ENCODE assay signal across 8 cellular contexts in the genomic region with DNA sequence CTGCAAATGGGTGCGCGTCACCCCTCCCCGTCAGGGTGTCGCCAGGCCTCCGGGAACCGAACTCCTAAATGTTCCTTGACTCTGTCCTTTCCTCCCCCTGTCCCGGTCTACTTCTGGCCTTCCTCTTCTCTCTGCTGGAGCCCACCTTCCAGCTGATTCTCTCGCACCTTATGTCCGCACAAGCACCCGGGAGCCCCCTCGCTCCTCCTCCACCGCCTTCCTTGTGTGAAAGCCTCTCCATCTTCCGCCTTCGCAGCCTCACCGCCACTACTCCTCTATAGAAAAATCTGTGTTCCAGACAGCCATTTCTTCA. TPM values are rescaled to one million over a fixed set of nuclear protein-coding genes. Genes with fewer than 3 reads are reported as not detected.
DNase-seq lines count a peak whose midpoint lies in the region; ATAC-seq and TF ChIP-seq lines count a peak whose summit lies in the region.

No MANE protein-coding gene starts in this region.

- H3K36me3 ChIP-seq in esophagus muscularis mucosa (no peaks in the 10 kb centered on the region), parathyroid adenoma (ENCODE audit: control insufficient read depth, insufficient read depth, low read length) (no peaks in the 10 kb centered on the region)

- H3K4me2 ChIP-seq in parathyroid adenoma (ENCODE audit: low read length): peak overlapping the region; percentile 97

- peaks cover 4% of the 10 kb centered on the region for H3K79me2 ChIP-seq in parathyroid adenoma

- BruUV-seq in Calu3 (replicated peaks; lab: Mats Ljungman, UMichigan): no TSS peak

- DNase-seq in Calu3 (no peak), RWPE1 (ENCODE audit: low spot score) (no peak), esophagus muscularis mucosa (ENCODE audit: extremely low spot score) (no peak), NCI-H1930 (lab: John Stamatoyannopoulos, UW) (no peak), HUDEP-2 (lab: John Stamatoyannopoulos, UW; ENCODE audit: unreplicated experiment in 76 of 76) (no peak)

- peak overlapping the region; percentile 96 for H3K4me3 Mint-ChIP-seq in Calu3 (ENCODE audit: low read depth, unreplicated experiment)

- no peak overlapping the region for H3K27ac Mint-ChIP-seq in Calu3 (ENCODE audit: unreplicated experiment)

- H2AFZ ChIP-seq in parathyroid adenoma: peak overlapping the region; percentile 65

- no peak for TF ChIP-seq POLR2A in esophagus muscularis mucosa (IDR thresholded peaks at IDR 0.05; ENCODE audit: low read depth)

- peaks cover 22% of the 10 kb centered on the region for H3K36me3 Mint-ChIP-seq in Calu3 (ENCODE audit: insufficient read depth, unreplicated experiment)

- intact Hi-C loops in Calu3 (cut with micrococcal nuclease; ENCODE audit: unreplicated experiment) (no loop called here), esophagus muscularis mucosa (cut with DNase I) (loop anchor here (5.0 kb wide), 1 partner anchor 49 kb away; the partner anchor contains the start of gene RAB10)

- H3K9me3 ChIP-seq in esophagus muscularis mucosa: no peaks in the 10 kb centered on the region
- H3K9me3 ChIP-seq in parathyroid adenoma (ENCODE audit: control insufficient read depth, low read length): no peaks in the 10 kb centered on the region

- WGBS in esophagus muscularis mucosa: 48% methylated on average over 15 of the region's 15 CpGs

- peaks cover 10 to 49% (median 44%) of the 10 kb centered on the region in 4 donors for H3K4me1 ChIP-seq in esophagus muscularis mucosa
- H3K4me1 ChIP-seq in parathyroid adenoma: peaks cover 3% of the 10 kb centered on the region

- no peaks in the 10 kb centered on the region for H3K9me3 Mint-ChIP-seq in Calu3 (ENCODE audit: low read depth, unreplicated experiment)

- no peak for TF ChIP-seq EP300 in esophagus muscularis mucosa (IDR thresholded peaks at IDR 0.05)

- CTCF ChIA-PET in Calu3 (lab: Charles Lee): interaction anchor here (1.2 to 1.3 kb wide), 2 partner anchors 9 to 12 kb away, joined by 3 to 6 read pairs; no protein-coding TSS in a partner anchor
- CTCF ChIA-PET in RWPE1 (lab: Yijun Ruan, JAX): interaction anchor here (0.6 to 1.4 kb wide), 2 partner anchors 32 kb away, joined by 3 read pairs; no protein-coding TSS in a partner anchor

- ATAC-seq in GM18861 (IDR thresholded peaks at IDR 0.05; ENCODE audit: unreplicated experiment) (no peak), HG02678 (IDR thresholded peaks at IDR 0.05; ENCODE audit: unreplicated experiment) (no peak)

- peak overlapping the region; percentile 84 to 94 (median 90) for H3K4me3 ChIP-seq in esophagus muscularis mucosa
- peak overlapping the region; percentile 74 for H3K4me3 ChIP-seq in parathyroid adenoma (ENCODE audit: low read depth, low read length)

- H3K27me3 ChIP-seq in esophagus muscularis mucosa (no peaks in the 10 kb centered on the region), parathyroid adenoma (ENCODE audit: control insufficient read depth, insufficient read depth, low read length) (no peaks in the 10 kb centered on the region)

- H3K27me3 Mint-ChIP-seq in Calu3 (ENCODE audit: unreplicated experiment): no peaks in the 10 kb centered on the region

- POLR2A ChIA-PET in RWPE1 (lab: Yijun Ruan, JAX; ENCODE audit: low non-redundant PET): no interaction called here

- no peak for TF ChIP-seq CTCF in Calu3 (IDR thresholded peaks at IDR 0.05; ENCODE audit: unreplicated experiment)
- TF ChIP-seq CTCF in RWPE1 (conservative IDR thresholded peaks at IDR 0.05; ENCODE audit: low read depth): no peak
- TF ChIP-seq CTCF in esophagus muscularis mucosa (IDR thresholded peaks at IDR 0.05): no peak
- TF ChIP-seq CTCF in parathyroid adenoma (IDR thresholded peaks at IDR 0.05): no peak

- no peak overlapping the region for H3K9ac ChIP-seq in parathyroid adenoma

- H3K4me1 Mint-ChIP-seq in Calu3 (ENCODE audit: low read depth, unreplicated experiment): peaks cover 14% of the 10 kb centered on the region

- H3K27ac ChIP-seq in RWPE1: peak overlapping the region; percentile 74
- H3K27ac ChIP-seq in esophagus muscularis mucosa (replicated peaks in 1 of 4): peak overlapping the region; percentile 72 to 84 (median 76)
- no peak overlapping the region for H3K27ac ChIP-seq in parathyroid adenoma

RNA-seq across cellular contexts. Expression of gene KIF3C, which starts 0.6 kb away (rescaled TPM):
- 3.6 and 4.2 TPM in 2 replicates for total RNA-seq in Calu3 (2022)
- 10 to 100 TPM in 2 of 4 donors, 1 to 10 TPM in 2; 6.6 to 14.3 (median 9.3) TPM for total RNA-seq in esophagus muscularis mucosa

RNA-seq across cellular contexts. Expression of gene RAB10, which starts 51.0 kb away (rescaled TPM):
- total RNA-seq in Calu3 (2022) (149 and 157 TPM in 2 replicates), esophagus muscularis mucosa (100 to 1,000 TPM in 2 of 4 donors, 10 to 100 TPM in 2; 91.0 to 106 (median 98.1) TPM)
